16 cellular contexts compared by ENCODE assay signal in the genomic region with DNA sequence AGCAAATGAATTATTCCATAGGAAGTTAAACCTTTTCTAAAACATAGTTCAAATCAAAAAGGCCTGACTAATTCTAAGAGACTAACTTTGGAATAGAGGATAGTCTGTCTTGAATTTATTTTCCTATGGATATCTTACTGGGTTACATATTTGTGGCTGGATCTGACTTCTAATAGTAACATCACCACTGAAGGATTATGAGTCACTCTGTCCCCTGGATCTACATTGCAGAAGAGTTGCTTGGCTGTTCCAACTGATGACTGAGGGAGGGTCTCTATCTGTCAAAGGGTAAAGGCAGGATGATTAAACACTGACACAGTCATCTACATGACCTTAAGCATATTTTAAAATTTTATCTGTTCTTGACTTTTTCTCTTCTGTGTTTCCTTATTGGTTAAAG.
DNase-seq lines count a peak whose midpoint lies in the region; ATAC-seq, FAIRE-seq and TF ChIP-seq lines count a peak whose summit lies in the region.
"Had no signal": no experiment of that assay in that cellular context is flagged by ENCODE, and none has a peak within 500 bp of the region (broad histone marks: within the 10 kb centered on the region; RNA-seq: fewer than 3 reads in every experiment).

No MANE protein-coding gene starts in this region.

- H3K4me3 ChIP-seq in astrocyte (ENCODE audit: insufficient read depth, low read depth, low read length) = no peak overlapping the region
- H3K4me3 ChIP-seq: BLaER1 had no signal

- peak; percentile 15 for DNase-seq in ACHN
- peak; percentile 75 for DNase-seq in HFFc6
- peak; percentile 96 for DNase-seq in astrocyte (ENCODE audit: low read depth)
- DNase-seq in foreskin keratinocyte = peak; percentile 96 to 99
- no peak for DNase-seq in NCI-H1694 treated with DMSO at 0.1 percent for 48 hours (lab: John Stamatoyannopoulos, UW)
- no peak for DNase-seq in T-cell
- no peak for DNase-seq in activated CD4-positive, alpha-beta T cell treated with anti-CD3 and anti-CD28 coated beads, Interleukin-2, amount 10 ng/mL, durations not matched to agents 24 days and 14 days
- DNase-seq: activated CD4-positive, CD25-positive, alpha-beta regulatory T cell; activated T-cell treated with anti-CD3 and anti-CD28 coated beads, Interleukin-2, amount 50 U/mL, for 24 hours; NCI-H524; SIG-M5; stimulated activated CD4-positive, alpha-beta T cell treated with anti-CD3 and anti-CD28 coated beads, Interleukin-12 subunit alpha, Interleukin-12 subunit beta, amount 100 ng/mL, for 4 hours had no signal

- no peaks in the 10 kb centered on the region for H3K9me3 Mint-ChIP-seq in HFFc6
- H3K9me3 Mint-ChIP-seq in astrocyte (ENCODE audit: unreplicated experiment) = no peaks in the 10 kb centered on the region
- H3K9me3 Mint-ChIP-seq in T-cell = peaks cover 0 to 5% (median 0%) of the 10 kb centered on the region in 3 donors
- no peaks in the 10 kb centered on the region for H3K9me3 Mint-ChIP-seq in activated CD4-positive, alpha-beta T cell treated with anti-CD3 and anti-CD28 coated beads, Interleukin-2, amount 10 ng/mL, durations not matched to agents 24 days and 14 days
- H3K9me3 Mint-ChIP-seq: activated T-cell treated with anti-CD3 and anti-CD28 coated beads, Interleukin-2, amount 50 U/mL, for 24 hours; type B pancreatic cell had no signal

- peak overlapping the region; percentile 57 for H3K9ac ChIP-seq in astrocyte (ENCODE audit: low read length)
- H3K9ac ChIP-seq: BLaER1 had no signal

- H3K36me3 ChIP-seq in astrocyte (ENCODE audit: insufficient read depth, low read length) = no peaks in the 10 kb centered on the region
- H3K36me3 ChIP-seq: BLaER1 had no signal

- POLR2A ChIA-PET in T-cell (lab: Charles Lee) = no interaction called here

- peak; percentile 98 for FAIRE-seq in astrocyte (lab: Jason Lieb, UNC)

- H3K4me1 Mint-ChIP-seq in HFFc6 (ENCODE audit: low read depth) (peaks cover 96% of the 10 kb centered on the region), astrocyte (ENCODE audit: low read depth, unreplicated experiment) (peaks cover 41% of the 10 kb centered on the region), T-cell (no peaks in the 10 kb centered on the region)
- no peaks in the 10 kb centered on the region for H3K4me1 Mint-ChIP-seq in activated CD4-positive, alpha-beta T cell treated with anti-CD3 and anti-CD28 coated beads, Interleukin-2, amount 10 ng/mL, durations not matched to agents 24 days and 14 days

- CTCF ChIA-PET in T-cell (lab: Charles Lee) = no interaction called here

- no peaks in the 10 kb centered on the region for H3K79me2 ChIP-seq in astrocyte (ENCODE audit: insufficient read depth, low read length)

- H3K4me1 ChIP-seq in astrocyte (ENCODE audit: insufficient read depth, low read length) (peaks cover 42% of the 10 kb centered on the region), foreskin keratinocyte (peaks cover 65% of the 10 kb centered on the region)
- H3K4me1 ChIP-seq: BLaER1 had no signal

- no peaks in the 10 kb centered on the region for H4K20me1 ChIP-seq in astrocyte (ENCODE audit: insufficient read depth, low read length)
- H4K20me1 ChIP-seq: BLaER1 had no signal

- peak overlapping the region; percentile 72 for H3K4me2 ChIP-seq in astrocyte (ENCODE audit: low read length)
- H3K4me2 ChIP-seq: BLaER1 had no signal

- intact Hi-C loops in activated CD4-positive, alpha-beta T cell treated with anti-CD3 and anti-CD28 coated beads, Interleukin-2, amount 10 ng/mL, durations not matched to agents 24 days and 14 days (cut with micrococcal nuclease) = no loop called here

- H3K27ac Mint-ChIP-seq in HFFc6 (peak overlapping the region; percentile 84), astrocyte (ENCODE audit: unreplicated experiment) (peak overlapping the region; percentile 82), T-cell (no peak overlapping the region)
- no peak overlapping the region for H3K27ac Mint-ChIP-seq in activated CD4-positive, alpha-beta T cell treated with anti-CD3 and anti-CD28 coated beads, Interleukin-2, amount 10 ng/mL, durations not matched to agents 24 days and 14 days
- H3K27ac Mint-ChIP-seq: activated T-cell treated with anti-CD3 and anti-CD28 coated beads, Interleukin-2, amount 50 U/mL, for 24 hours; type B pancreatic cell had no signal

- in situ Hi-C loops in ACHN (cut with HindIII; ENCODE audit: low pct_ligation_motif_present, low pct_unique_long_range_greater_than_20kb, low sequenced_read_pairs) = no loop called here

- ATAC-seq in foreskin keratinocyte (peak; percentile 78), T-cell (replicated peaks in 1 of 4) (no peak), GM18909 (IDR thresholded peaks at IDR 0.05; ENCODE audit: poor library complexity, unreplicated experiment) (no peak)
- ATAC-seq: esophagus mucosa had no signal

- H3K36me3 Mint-ChIP-seq in HFFc6 (ENCODE audit: low read depth) (peaks cover 21% of the 10 kb centered on the region), astrocyte (ENCODE audit: low read depth, unreplicated experiment) (no peaks in the 10 kb centered on the region), T-cell (no peaks in the 10 kb centered on the region)
- no peaks in the 10 kb centered on the region for H3K36me3 Mint-ChIP-seq in activated CD4-positive, alpha-beta T cell treated with anti-CD3 and anti-CD28 coated beads, Interleukin-2, amount 10 ng/mL, durations not matched to agents 24 days and 14 days (ENCODE audit: low read depth)
- H3K36me3 Mint-ChIP-seq: type B pancreatic cell had no signal

- no peaks in the 10 kb centered on the region for H3K9me3 ChIP-seq in astrocyte (ENCODE audit: insufficient read depth, low read depth, low read length)
- H3K9me3 ChIP-seq: BLaER1 had no signal

- H3K27me3 Mint-ChIP-seq in HFFc6 (ENCODE audit: insufficient read depth) (no peaks in the 10 kb centered on the region; the same call in none of the 2 replicates), astrocyte (ENCODE audit: low read depth, unreplicated experiment) (no peaks in the 10 kb centered on the region), T-cell (peaks cover under 1 to 3% of the 10 kb centered on the region in 2 donors)
- H3K27me3 Mint-ChIP-seq in activated CD4-positive, alpha-beta T cell treated with anti-CD3 and anti-CD28 coated beads, Interleukin-2, amount 10 ng/mL, durations not matched to agents 24 days and 14 days = no peaks in the 10 kb centered on the region
- H3K27me3 Mint-ChIP-seq: type B pancreatic cell had no signal

- H3K27me3 ChIP-seq in astrocyte (ENCODE audit: insufficient read depth, low read length) = no peaks in the 10 kb centered on the region
- no peaks in the 10 kb centered on the region for H3K27me3 ChIP-seq in foreskin keratinocyte
- H3K27me3 ChIP-seq: BLaER1 had no signal

- H2AFZ ChIP-seq in astrocyte (ENCODE audit: low read depth, low read length) = no peak overlapping the region

- H3K4me3 Mint-ChIP-seq in HFFc6 (peak overlapping the region; percentile 61), astrocyte (ENCODE audit: unreplicated experiment) (no peak overlapping the region), T-cell (no peak overlapping the region)
- no peak overlapping the region for H3K4me3 Mint-ChIP-seq in activated CD4-positive, alpha-beta T cell treated with anti-CD3 and anti-CD28 coated beads, Interleukin-2, amount 10 ng/mL, durations not matched to agents 24 days and 14 days
- H3K4me3 Mint-ChIP-seq: activated T-cell treated with anti-CD3 and anti-CD28 coated beads, Interleukin-2, amount 50 U/mL, for 24 hours; type B pancreatic cell had no signal

- H3K27ac ChIP-seq in astrocyte (ENCODE audit: low read depth, low read length) = peak overlapping the region; percentile 88
- peak overlapping the region; percentile 99 for H3K27ac ChIP-seq in foreskin keratinocyte
- H3K27ac ChIP-seq: BLaER1 had no signal

- TF ChIP-seq CTCF in HFFc6 (IDR thresholded peaks at IDR 0.05) (no peak), astrocyte (IDR thresholded peaks at IDR 0.05; ENCODE audit: insufficient read depth, low read depth, low read length) (no peak), foreskin keratinocyte (conservative IDR thresholded peaks at IDR 0.05) (no peak)

Comparison
In these comparisons a context has a peak if more than half of its experiments do, and no peak if none do; other contexts are left out.
1. DNase-seq: peak in ACHN (single experiment), HFFc6 (single experiment), astrocyte (single experiment) and foreskin keratinocyte (2 of 2); none in NCI-H1694 treated with DMSO at 0.1 percent for 48 hours (single experiment), T-cell (0 of 34) and activated CD4-positive, alpha-beta T cell treated with anti-CD3 and anti-CD28 coated beads, Interleukin-2, amount 10 ng/mL, durations not matched to agents 24 days and 14 days (single experiment).
2. H3K27ac Mint-ChIP-seq: peak in HFFc6 (single experiment) and astrocyte (single experiment); none in T-cell (0 of 2) and activated CD4-positive, alpha-beta T cell treated with anti-CD3 and anti-CD28 coated beads, Interleukin-2, amount 10 ng/mL, durations not matched to agents 24 days and 14 days (single experiment).